Comparison of ENCODE assay signal across 12 cellular contexts in the genomic region with DNA sequence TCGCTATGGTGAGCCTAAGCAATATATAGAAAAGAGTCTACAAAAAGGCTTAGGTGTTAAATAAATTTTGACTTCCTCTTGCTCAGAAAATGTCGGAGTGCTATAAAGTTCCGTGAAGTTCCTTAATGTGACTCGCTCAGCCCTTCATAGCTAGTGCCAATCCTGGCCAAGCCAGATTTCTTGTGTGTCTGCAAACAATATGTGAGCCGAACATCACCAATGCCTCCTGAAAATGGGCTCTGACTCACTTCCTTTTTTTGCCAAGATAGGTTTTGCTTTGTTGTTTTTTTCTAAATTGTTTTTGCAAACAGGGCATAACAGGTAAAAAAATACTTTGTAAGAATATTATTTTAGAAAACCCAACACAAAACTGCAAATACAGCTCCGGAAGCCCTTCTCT. TPM values are rescaled to one million over a fixed set of nuclear protein-coding genes. Genes with fewer than 3 reads are reported as not detected.
A peak's percentile ranks its signal among the peaks of the same experiment; 100 is the strongest.
DNase-seq lines count a peak whose midpoint lies in the region; ATAC-seq and TF ChIP-seq lines count a peak whose summit lies in the region.
"Had no signal": no experiment of that assay in that cellular context is flagged by ENCODE, and none has a peak within 500 bp of the region (broad histone marks: within the 10 kb centered on the region; RNA-seq: fewer than 3 reads in every experiment).

No MANE protein-coding gene starts in this region.

- H3K27ac ChIP-seq in CD4-positive, alpha-beta T cell (ENCODE audit: low read depth, low read length): no peak overlapping the region
- H3K27ac ChIP-seq: tibial artery, WERI-Rb-1 had no signal

- peak overlapping the region; percentile 79 for H3K27ac Mint-ChIP-seq in CD4-positive, alpha-beta T cell
- H3K27ac Mint-ChIP-seq in activated T-helper 1 cell treated with anti-CD3 and anti-CD28 coated beads, Interleukin-12 subunit alpha, Interleukin-12 subunit beta, Interleukin-2, Interleukin-4 antibody, amounts not matched to agents 30 ng/mL and 10 ng/mL and 1 ng/mL, durations not matched to agents 14 hours and 24 hours and 36 hours: peak overlapping the region; percentile 62

- POLR2A ChIA-PET in CD4-positive, alpha-beta T cell (lab: Charles Lee): interaction anchor here (0.8 to 4.5 kb wide), 11 partner anchors 9 to 192 kb away, joined by 3 to 30 read pairs (median 8); a partner anchor contains a TSS

- no peaks in the 10 kb centered on the region for H3K27me3 Mint-ChIP-seq in CD4-positive, alpha-beta T cell
- no peaks in the 10 kb centered on the region for H3K27me3 Mint-ChIP-seq in activated T-helper 1 cell treated with anti-CD3 and anti-CD28 coated beads, Interleukin-12 subunit alpha, Interleukin-12 subunit beta, Interleukin-2, Interleukin-4 antibody, amounts not matched to agents 30 ng/mL and 10 ng/mL and 1 ng/mL, durations not matched to agents 14 hours and 24 hours and 36 hours (ENCODE audit: insufficient read depth)

- H3K27me3 ChIP-seq in CD4-positive, alpha-beta T cell (ENCODE audit: control insufficient read depth, insufficient read depth, low read length): no peaks in the 10 kb centered on the region
- H3K27me3 ChIP-seq: tibial artery had no signal

- CTCF ChIA-PET in CD4-positive, alpha-beta T cell (lab: Charles Lee): interaction anchor here (1.6 to 1.7 kb wide), 2 partner anchors 9 to 38 kb away, joined by 3 to 4 read pairs; no protein-coding TSS in a partner anchor

- no peaks in the 10 kb centered on the region for H3K9me3 ChIP-seq in CD4-positive, alpha-beta T cell (ENCODE audit: control insufficient read depth, low read length)
- H3K9me3 ChIP-seq: tibial artery had no signal

- DNase-seq in CD4-positive, alpha-beta T cell: peak in 2 of 10 experiments; percentile 18 to 25
- DNase-seq in KG1 (lab: John Stamatoyannopoulos, UW) (peak; percentile 14), kidney tubule cell (ENCODE audit: low spot score) (peak; percentile 62), NCI-H187 treated with DMSO at 0.1 percent for 48 hours (lab: John Stamatoyannopoulos, UW) (no peak), AG08396 (ENCODE audit: low spot score) (no peak), anterior cingulate cortex (lab: John Stamatoyannopoulos, UW) (no peak)
- no peak for DNase-seq in activated T-helper 1 cell treated with anti-CD3 and anti-CD28 coated beads, Interleukin-12 subunit alpha, Interleukin-12 subunit beta, Interleukin-2, Interleukin-4 antibody, amounts not matched to agents 30 ng/mL and 10 ng/mL and 1 ng/mL, durations not matched to agents 14 hours and 24 hours and 36 hours (ENCODE audit: low spot score)
- DNase-seq in effector CD8-positive, alpha-beta T cell (lab: John Stamatoyannopoulos, UW): no peak
- DNase-seq: GDM1, left colon, tibial artery, WERI-Rb-1 had no signal

- no peak for TF ChIP-seq CTCF in CD4-positive, alpha-beta T cell (IDR thresholded peaks at IDR 0.05)

- intact Hi-C loops in CD4-positive, alpha-beta T cell (cut with DNase I, micrococcal nuclease): no loop called here
- intact Hi-C loops in activated T-helper 1 cell treated with anti-CD3 and anti-CD28 coated beads, Interleukin-12 subunit alpha, Interleukin-12 subunit beta, Interleukin-2, Interleukin-4 antibody, amounts not matched to agents 30 ng/mL and 10 ng/mL and 1 ng/mL, durations not matched to agents 14 hours and 24 hours and 36 hours (cut with micrococcal nuclease): no loop called here

- H3K4me1 Mint-ChIP-seq in CD4-positive, alpha-beta T cell (ENCODE audit: low read depth): peaks cover 88% of the 10 kb centered on the region
- H3K4me1 Mint-ChIP-seq in activated T-helper 1 cell treated with anti-CD3 and anti-CD28 coated beads, Interleukin-12 subunit alpha, Interleukin-12 subunit beta, Interleukin-2, Interleukin-4 antibody, amounts not matched to agents 30 ng/mL and 10 ng/mL and 1 ng/mL, durations not matched to agents 14 hours and 24 hours and 36 hours (ENCODE audit: low read depth): peaks cover 61% of the 10 kb centered on the region

- peaks cover 5% of the 10 kb centered on the region for H3K9me3 Mint-ChIP-seq in CD4-positive, alpha-beta T cell
- peaks cover 15% of the 10 kb centered on the region for H3K9me3 Mint-ChIP-seq in activated T-helper 1 cell treated with anti-CD3 and anti-CD28 coated beads, Interleukin-12 subunit alpha, Interleukin-12 subunit beta, Interleukin-2, Interleukin-4 antibody, amounts not matched to agents 30 ng/mL and 10 ng/mL and 1 ng/mL, durations not matched to agents 14 hours and 24 hours and 36 hours

- peaks cover 83% of the 10 kb centered on the region for H3K36me3 Mint-ChIP-seq in CD4-positive, alpha-beta T cell (ENCODE audit: low read depth)
- peaks cover 59% of the 10 kb centered on the region for H3K36me3 Mint-ChIP-seq in activated T-helper 1 cell treated with anti-CD3 and anti-CD28 coated beads, Interleukin-12 subunit alpha, Interleukin-12 subunit beta, Interleukin-2, Interleukin-4 antibody, amounts not matched to agents 30 ng/mL and 10 ng/mL and 1 ng/mL, durations not matched to agents 14 hours and 24 hours and 36 hours (ENCODE audit: low read depth)

- H3K4me3 Mint-ChIP-seq in CD4-positive, alpha-beta T cell: peak overlapping the region; percentile 67
- H3K4me3 Mint-ChIP-seq in activated T-helper 1 cell treated with anti-CD3 and anti-CD28 coated beads, Interleukin-12 subunit alpha, Interleukin-12 subunit beta, Interleukin-2, Interleukin-4 antibody, amounts not matched to agents 30 ng/mL and 10 ng/mL and 1 ng/mL, durations not matched to agents 14 hours and 24 hours and 36 hours: peak overlapping the region; percentile 37

- peak; percentile 57 for ATAC-seq in CD4-positive, alpha-beta T cell (ENCODE audit: poor library complexity)
- ATAC-seq: left colon had no signal

RNA-seq across cellular contexts. Expression of a gene that starts 26.1 kb away (rescaled TPM):
- total RNA-seq in CD4-positive, alpha-beta T cell: 10 to 100 TPM; 20.6 to 24.1 TPM
- total RNA-seq in activated T-helper 1 cell treated with anti-CD3 and anti-CD28 coated beads, Interleukin-12 subunit alpha, Interleukin-12 subunit beta, Interleukin-2, Interleukin-4 antibody, amounts not matched to agents 30 ng/mL and 10 ng/mL and 1 ng/mL, durations not matched to agents 14 hours and 24 hours and 36 hours: 10.1 and 10.7 TPM in 2 replicates

Comparison
In these comparisons a context has a peak if more than half of its experiments do, and no peak if none do; other contexts are left out.
1. DNase-seq: peak in KG1 (single experiment) and kidney tubule cell (single experiment); none in activated T-helper 1 cell treated with anti-CD3 and anti-CD28 coated beads, Interleukin-12 subunit alpha, Interleukin-12 subunit beta, Interleukin-2, Interleukin-4 antibody, amounts not matched to agents 30 ng/mL and 10 ng/mL and 1 ng/mL, durations not matched to agents 14 hours and 24 hours and 36 hours (single experiment), effector CD8-positive, alpha-beta T cell (single experiment), NCI-H187 treated with DMSO at 0.1 percent for 48 hours (single experiment), AG08396 (single experiment) and anterior cingulate cortex (0 of 58).